Comparison of ENCODE assay signal across 35 cellular contexts in the genomic region with DNA sequence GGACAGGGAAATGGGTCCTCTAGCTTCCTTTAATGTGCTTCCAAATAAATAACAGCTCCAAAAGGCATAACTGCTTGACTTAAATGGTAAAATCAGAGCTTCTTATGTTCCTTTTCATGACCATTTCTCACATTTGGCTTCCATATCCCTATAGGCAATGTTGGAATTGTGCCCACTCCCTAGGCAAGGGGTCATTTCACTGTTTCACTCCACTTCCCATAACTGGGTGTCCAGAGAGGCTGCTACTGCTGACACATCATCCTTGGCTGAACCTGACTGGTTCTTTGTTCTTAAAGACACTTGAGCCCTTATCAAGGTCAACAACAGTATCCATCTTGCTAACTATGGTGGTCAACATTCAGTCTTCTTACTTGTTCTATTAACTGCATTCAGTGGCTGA. TPM values are rescaled to one million over a fixed set of nuclear protein-coding genes. Genes with fewer than 3 reads are reported as not detected.
"Had no signal": no experiment of that assay in that cellular context is flagged by ENCODE, and none has a peak within 500 bp of the region (broad histone marks: within the 10 kb centered on the region; RNA-seq: fewer than 3 reads in every experiment).

No MANE protein-coding gene starts in this region.

- H3K4me3 Mint-ChIP-seq: activated B cell treated with CpG ODN at 0.5 μM for 24 hours; activated CD4-positive, alpha-beta memory T cell treated with anti-CD3 and anti-CD28 coated beads, Interleukin-2, amount 10 ng/mL, durations not matched to agents 7 days and 5 days; activated naive CD8-positive, alpha-beta T cell; activated T-cell treated with anti-CD3 and anti-CD28 coated beads, Interleukin-2, amount 50 U/mL, for 24 hours; activated T-cell treated with anti-CD3 and anti-CD28 coated beads, Interleukin-2, amount 50 U/mL, for 72 hours; central memory CD8-positive, alpha-beta T cell; effector memory CD8-positive, alpha-beta T cell; T-helper 17 cell; T-helper 2 cell treated with Interferon-gamma antibody and Interleukin-4, amounts not matched to agents 5 μg/mL and 100 μg/mL, for 36 hours had no signal

- H3K4me1 ChIP-seq: gastrocnemius medialis had no signal

- H3K4me3 ChIP-seq: gastrocnemius medialis, heart left ventricle had no signal

- H3K27ac ChIP-seq: brain microvascular endothelial cell, gastrocnemius medialis, WERI-Rb-1 had no signal

- H3K9me3 Mint-ChIP-seq: central memory CD8-positive, alpha-beta T cell; effector memory CD8-positive, alpha-beta T cell had no signal

- H3K9me3 ChIP-seq: gastrocnemius medialis had no signal

- ATAC-seq: activated CD4-positive, CD25-positive, alpha-beta regulatory T cell treated with anti-CD3 and anti-CD28 coated beads, Interleukin-2, amount 50 U/mL, for 24 hours; activated T-cell treated with anti-CD3 and anti-CD28 coated beads, Interleukin-2, amount 50 U/mL, for 72 hours; effector memory CD8-positive, alpha-beta T cell; esophagus mucosa; gastrocnemius medialis; heart left ventricle; T-helper 17 cell had no signal

- H3K36me3 ChIP-seq: brain microvascular endothelial cell, gastrocnemius medialis, heart left ventricle, WERI-Rb-1 had no signal

- H3K27ac Mint-ChIP-seq: activated B cell treated with CpG ODN at 0.5 μM for 24 hours; activated CD4-positive, alpha-beta memory T cell treated with anti-CD3 and anti-CD28 coated beads, Interleukin-2, amount 10 ng/mL, durations not matched to agents 7 days and 5 days; activated naive CD8-positive, alpha-beta T cell; activated T-cell treated with anti-CD3 and anti-CD28 coated beads, Interleukin-2, amount 50 U/mL, for 24 hours; activated T-cell treated with anti-CD3 and anti-CD28 coated beads, Interleukin-2, amount 50 U/mL, for 72 hours; effector memory CD8-positive, alpha-beta T cell; T-helper 17 cell; T-helper 2 cell treated with Interferon-gamma antibody and Interleukin-4, amounts not matched to agents 5 μg/mL and 100 μg/mL, for 36 hours had no signal

- H3K27me3 ChIP-seq: brain microvascular endothelial cell, gastrocnemius medialis, heart left ventricle had no signal

- H3K36me3 Mint-ChIP-seq: activated naive CD8-positive, alpha-beta T cell had no signal

- DNase-seq: activated B cell treated with CpG ODN at 0.5 μM for 24 hours; activated CD4-positive, alpha-beta memory T cell treated with anti-CD3 and anti-CD28 coated beads, Interleukin-2, amount 10 ng/mL, durations not matched to agents 7 days and 5 days; activated CD4-positive, alpha-beta T cell treated with anti-CD3 and anti-CD28 coated beads for 48 hours; activated CD4-positive, alpha-beta T cell treated with anti-CD3 and anti-CD28 coated beads, Interleukin-2, amount 50 U/mL, for 4 hours; activated CD8-positive, alpha-beta memory T cell treated with anti-CD3 and anti-CD28 coated beads, Interleukin-2, amount 50 U/mL, for 48 hours; activated gamma-delta T cell treated with Interleukin-2 at 50 U/mL for 16 hours; activated naive CD4-positive, alpha-beta T cell treated with anti-CD3 and anti-CD28 coated beads, Interleukin-2, amount 50 U/mL, for 16 hours; activated naive CD4-positive, alpha-beta T cell treated with Interleukin-2 at 50 U/mL for 16 hours; activated T-cell treated with anti-CD3 and anti-CD28 coated beads for 4 hours; activated T-cell treated with anti-CD3 and anti-CD28 coated beads, Interleukin-2, amount 50 U/mL, for 24 hours; activated T-cell treated with anti-CD3 and anti-CD28 coated beads, Interleukin-2, amount 50 U/mL, for 72 hours; amniotic stem cell; anterior cingulate cortex; brain microvascular endothelial cell; cortex of kidney; dermis blood vessel endothelial cell; effector CD4-positive, alpha-beta T cell; effector memory CD8-positive, alpha-beta T cell; foreskin fibroblast; gastrocnemius medialis; glutamatergic neuron; heart left ventricle; T-helper 1 cell; T-helper 17 cell; T1000; WERI-Rb-1 had no signal

- H3K27me3 Mint-ChIP-seq: activated B cell treated with CpG ODN at 0.5 μM for 24 hours; activated CD4-positive, alpha-beta memory T cell treated with anti-CD3 and anti-CD28 coated beads, Interleukin-2, amount 10 ng/mL, durations not matched to agents 7 days and 5 days; activated naive CD8-positive, alpha-beta T cell; activated T-cell treated with anti-CD3 and anti-CD28 coated beads, Interleukin-2, amount 50 U/mL, for 24 hours; central memory CD8-positive, alpha-beta T cell; effector memory CD8-positive, alpha-beta T cell; T-helper 17 cell had no signal

- FAIRE-seq: astrocyte, bronchial epithelial cell, endometrium, endothelial cell of umbilical vein had no signal

RNA-seq across cellular contexts. Expression of gene PRTFDC1, which starts 37.1 kb away (rescaled TPM):
- total RNA-seq: activated B cell treated with CpG ODN at 0.5 μM for 24 hours had no signal
